Comparison of ENCODE assay signal across 10 cellular contexts in genomic region chr11:134725939-134726639, GRCh38.
DNase-seq lines count a peak whose midpoint lies in the region; ATAC-seq and TF ChIP-seq lines count a peak whose summit lies in the region.
"Had no signal": no experiment of that assay in that cellular context is flagged by ENCODE, and none has a peak within 500 bp of the region (broad histone marks: within the 10 kb centered on the region; RNA-seq: fewer than 3 reads in every experiment).

No MANE protein-coding gene starts in this region.

- H3K4me1 Mint-ChIP-seq in WTC11: peaks cover 25% of the 10 kb centered on the region
- no peaks in the 10 kb centered on the region for H3K4me1 Mint-ChIP-seq in activated T-helper 17 cell treated with anti-CD3 and anti-CD28 coated beads, Interleukin-2, amount 50 U/mL, for 72 hours

- no peak overlapping the region for H3K4me3 ChIP-seq in H7 (ENCODE audit: insufficient read depth, low read depth, low read length)
- no peak overlapping the region for H3K4me3 ChIP-seq in lower lobe of right lung

- no peaks in the 10 kb centered on the region for H3K4me1 ChIP-seq in lower lobe of right lung

- POLR2A ChIA-PET in WTC11 (lab: Charles Lee): interaction anchor here (0.6 kb wide), 1 partner anchor 471 kb away, joined by 3 read pairs; no protein-coding TSS in a partner anchor

- no peaks in the 10 kb centered on the region for H3K9me3 Mint-ChIP-seq in WTC11
- H3K9me3 Mint-ChIP-seq in activated T-helper 17 cell treated with anti-CD3 and anti-CD28 coated beads, Interleukin-2, amount 50 U/mL, for 72 hours: no peaks in the 10 kb centered on the region

- H3K27ac Mint-ChIP-seq in WTC11: no peak overlapping the region
- no peak overlapping the region for H3K27ac Mint-ChIP-seq in activated T-helper 17 cell treated with anti-CD3 and anti-CD28 coated beads, Interleukin-2, amount 50 U/mL, for 72 hours

- no peak overlapping the region for H3K27ac ChIP-seq in 22Rv1
- H3K27ac ChIP-seq in lower lobe of right lung: no peak overlapping the region
- H3K27ac ChIP-seq: HL-60 had no signal

- TF ChIP-seq CTCF in 22Rv1 (IDR thresholded peaks at IDR 0.05): peak; percentile 78
- TF ChIP-seq CTCF in WTC11 (IDR thresholded peaks at IDR 0.05): no peak; the same call in 1 of the 2 replicates
- peak; percentile 38 for TF ChIP-seq CTCF in lower lobe of right lung (IDR thresholded peaks at IDR 0.05)

- DNase-seq in H7 (peak; percentile 74), WTC11 (ENCODE audit: low spot score) (peak; percentile 50), lower lobe of right lung (peak; percentile 61), germinal center (ENCODE audit: low spot score) (no peak), posterior vena cava (ENCODE audit: low spot score) (no peak)
- no peak for DNase-seq in stimulated activated CD4-positive, alpha-beta T cell treated with anti-CD3 and anti-CD28 coated beads, Interleukin-2, amount 100 ng/mL, for 48 hours
- DNase-seq: activated CD4-positive, alpha-beta T cell treated with anti-CD3 and anti-CD28 coated beads, Interleukin-2, amount 50 U/mL, for 48 hours had no signal

- no peaks in the 10 kb centered on the region for H3K9me3 ChIP-seq in lower lobe of right lung

- H3K27me3 ChIP-seq in H7 (ENCODE audit: control insufficient read depth, insufficient read depth, low read length) (no peaks in the 10 kb centered on the region; the same call in 1 of the 2 replicates), lower lobe of right lung (ENCODE audit: low read depth) (peaks cover 17% of the 10 kb centered on the region)

- ATAC-seq in WTC11: peak; percentile 70
- ATAC-seq in lower lobe of right lung: peak; percentile 74 to 81
- ATAC-seq in activated T-helper 17 cell treated with anti-CD3 and anti-CD28 coated beads, Interleukin-2, amount 50 U/mL, for 72 hours (replicated peaks): no peak

- H3K4me3 Mint-ChIP-seq in WTC11: no peak overlapping the region
- no peak overlapping the region for H3K4me3 Mint-ChIP-seq in activated T-helper 17 cell treated with anti-CD3 and anti-CD28 coated beads, Interleukin-2, amount 50 U/mL, for 72 hours

- no peaks in the 10 kb centered on the region; the same call in none of the 2 replicates for H3K36me3 Mint-ChIP-seq in WTC11
- H3K36me3 Mint-ChIP-seq in activated T-helper 17 cell treated with anti-CD3 and anti-CD28 coated beads, Interleukin-2, amount 50 U/mL, for 72 hours (ENCODE audit: low read depth): no peaks in the 10 kb centered on the region

- intact Hi-C loops in lower lobe of right lung (cut with DNase I): no loop called here
- intact Hi-C loops in posterior vena cava (cut with DNase I): no loop called here

- H3K36me3 ChIP-seq in H7 (replicated peaks; ENCODE audit: control insufficient read depth, insufficient read depth, low read length): no peaks in the 10 kb centered on the region
- H3K36me3 ChIP-seq in lower lobe of right lung: no peaks in the 10 kb centered on the region

- peaks cover 4% of the 10 kb centered on the region; the same call in 1 of the 2 replicates for H3K27me3 Mint-ChIP-seq in WTC11 (ENCODE audit: low read depth)
- peaks cover 30% of the 10 kb centered on the region for H3K27me3 Mint-ChIP-seq in activated T-helper 17 cell treated with anti-CD3 and anti-CD28 coated beads, Interleukin-2, amount 50 U/mL, for 72 hours

- CTCF ChIA-PET in WTC11 (lab: Charles Lee): interaction anchor here (0.6 to 1.3 kb wide), 10 partner anchors 8 to 131 kb away, joined by 3 to 6 read pairs (median 4); no protein-coding TSS in a partner anchor

TF ChIP-seq in WTC11, 78 proteins besides CTCF, POLR2A, EP300 and RAD21:
- TF ChIP-seq NFE2L1 (CRISPR knock-in tag; IDR thresholded peaks at IDR 0.05) (no peak), TP53 (CRISPR knock-in tag; IDR thresholded peaks at IDR 0.05) (no peak), KAT7 (CRISPR knock-in tag; IDR thresholded peaks at IDR 0.05; ENCODE audit: borderline replicate concordance) (no peak), ZNF423 (CRISPR knock-in tag; IDR thresholded peaks at IDR 0.05) (no peak), AR (CRISPR knock-in tag; IDR thresholded peaks at IDR 0.05) (no peak), ATF1 (CRISPR knock-in tag; IDR thresholded peaks at IDR 0.05) (no peak), SP1 (CRISPR knock-in tag; conservative IDR thresholded peaks at IDR 0.05) (no peak), GRHL2 (CRISPR knock-in tag; IDR thresholded peaks at IDR 0.05; ENCODE audit: insufficient replicate concordance, severe bottlenecking) (no peak), NFATC4 (CRISPR knock-in tag; IDR thresholded peaks at IDR 0.05) (no peak), FOXK1 (CRISPR knock-in tag; IDR thresholded peaks at IDR 0.05) (no peak), ZNF396 (CRISPR knock-in tag; IDR thresholded peaks at IDR 0.05; ENCODE audit: borderline replicate concordance) (no peak), FOXJ3 (CRISPR knock-in tag; IDR thresholded peaks at IDR 0.05; ENCODE audit: borderline replicate concordance) (no peak)

Comparison
In these comparisons a context has a peak if more than half of its experiments do, and no peak if none do; other contexts are left out.
1. DNase-seq: peak in H7 (single experiment), WTC11 (single experiment) and lower lobe of right lung (single experiment); none in stimulated activated CD4-positive, alpha-beta T cell treated with anti-CD3 and anti-CD28 coated beads, Interleukin-2, amount 100 ng/mL, for 48 hours (0 of 2), germinal center (single experiment) and posterior vena cava (single experiment).